In the genomic region with DNA sequence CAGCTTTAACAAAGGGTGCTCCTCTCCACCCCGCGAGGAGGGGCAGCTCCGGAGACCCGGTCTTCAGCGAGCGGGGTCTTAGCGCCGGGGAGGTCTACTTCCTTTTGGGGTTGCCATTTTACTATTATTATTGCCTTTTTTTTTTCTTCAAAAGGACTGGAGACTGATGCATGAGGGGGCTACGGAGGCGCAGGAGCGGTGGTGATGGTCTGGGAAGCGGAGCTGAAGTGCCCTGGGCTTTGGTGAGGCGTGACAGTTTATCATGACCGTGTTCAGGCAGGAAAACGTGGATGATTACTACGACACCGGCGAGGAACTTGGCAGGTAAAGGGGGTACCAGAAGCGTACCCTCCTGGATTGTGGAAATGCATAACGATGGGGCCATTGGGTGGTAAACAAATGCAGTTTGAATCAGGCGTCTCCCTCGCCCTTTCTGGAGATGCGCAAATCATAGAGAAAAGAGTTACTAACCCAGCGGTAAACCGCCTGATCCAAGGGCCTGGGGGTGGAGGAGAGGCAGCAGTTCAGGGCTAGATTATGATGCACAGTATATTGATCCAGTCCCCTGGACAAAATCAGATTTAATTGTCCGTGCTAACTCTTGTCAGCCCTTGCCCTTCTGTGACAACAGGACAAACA, we compare ENCODE assay signal across 9 cellular contexts. TPM values are rescaled to one million over a fixed set of nuclear protein-coding genes. Genes with fewer than 3 reads are reported as not detected.
A peak's percentile ranks its signal among the peaks of the same experiment; 100 is the strongest.
DNase-seq lines count a peak whose midpoint lies in the region; ATAC-seq and TF ChIP-seq lines count a peak whose summit lies in the region.
"Had no signal": no experiment of that assay in that cellular context is flagged by ENCODE, and none has a peak within 500 bp of the region (broad histone marks: within the 10 kb centered on the region; RNA-seq: fewer than 3 reads in every experiment).

No MANE protein-coding gene starts in this region.

- H3K36me3 ChIP-seq in WERI-Rb-1 (peaks cover 5% of the 10 kb centered on the region), spleen (no peaks in the 10 kb centered on the region)

- no peak for TF ChIP-seq POLR2A in spleen (IDR thresholded peaks at IDR 0.05)

- H3K27me3 ChIP-seq in WERI-Rb-1 (ENCODE audit: insufficient read depth, low read depth, severe bottlenecking) (no peaks in the 10 kb centered on the region), spleen (replicated peaks in 1 of 7) (peaks cover 0 to 65% (median 20%) of the 10 kb centered on the region in 7 donors)

- H3K27ac ChIP-seq in WERI-Rb-1, result peak overlapping the region; percentile 85
- H3K27ac ChIP-seq in spleen, result peak overlapping the region in 7 of 8 donors; percentile 54 to 87 (median 79)

- no peaks in the 10 kb centered on the region for H3K36me3 Mint-ChIP-seq in stimulated activated memory B cell treated with anti-CD40 and anti-IgM and Interleukin-4, amounts not matched to agents 10 μg/mL and 1 μg/mL and 100 μg/mL, for 72 hours

- no peak for ATAC-seq in GM18502 (IDR thresholded peaks at IDR 0.05; ENCODE audit: poor library complexity, unreplicated experiment)
- no peak for ATAC-seq in stimulated activated memory B cell treated with anti-CD40 and anti-IgM and Interleukin-4, amounts not matched to agents 10 μg/mL and 1 μg/mL and 100 μg/mL, for 72 hours

- H3K27ac Mint-ChIP-seq in stimulated activated memory B cell treated with anti-CD40 and anti-IgM and Interleukin-4, amounts not matched to agents 10 μg/mL and 1 μg/mL and 100 μg/mL, for 72 hours, result no peak overlapping the region

- DNase-seq in NCI-H1417 (lab: John Stamatoyannopoulos, UW) (peak in 2 of 3 experiments; percentile 52 to 75), NCI-H1417 treated with DMSO at 0.1 percent for 48 hours (lab: John Stamatoyannopoulos, UW) (no peak), WERI-Rb-1 (peak; percentile 37), spleen (no peak), SHP77 treated with DMSO at 0.1 percent for 48 hours (lab: John Stamatoyannopoulos, UW) (no peak)
- DNase-seq: cerebellar nuclear complex had no signal

- peaks cover 0 to 70% (median 24%) of the 10 kb centered on the region in 6 donors for H3K4me1 ChIP-seq in spleen

- intact Hi-C loops in spleen (cut with DNase I; ENCODE audit: low total_unique reads), result no loop called here

- no peak overlapping the region for H3K4me3 Mint-ChIP-seq in stimulated activated memory B cell treated with anti-CD40 and anti-IgM and Interleukin-4, amounts not matched to agents 10 μg/mL and 1 μg/mL and 100 μg/mL, for 72 hours

- H3K9me3 ChIP-seq in WERI-Rb-1 (ENCODE audit: severe bottlenecking) (no peaks in the 10 kb centered on the region), spleen (no peaks in the 10 kb centered on the region)

- H3K9me3 Mint-ChIP-seq in stimulated activated memory B cell treated with anti-CD40 and anti-IgM and Interleukin-4, amounts not matched to agents 10 μg/mL and 1 μg/mL and 100 μg/mL, for 72 hours, result no peaks in the 10 kb centered on the region

- H3K4me3 ChIP-seq in WERI-Rb-1 (ENCODE audit: low read depth, low read length) (peak overlapping the region; percentile 90), iPS-11a (ENCODE audit: low read depth, low read length) (peak overlapping the region; percentile 81), spleen (peak overlapping the region; percentile 37 to 68 (median 48))

- TF ChIP-seq CTCF in WERI-Rb-1 (IDR thresholded peaks at IDR 0.05; ENCODE audit: low read depth, low read length), result no peak
- TF ChIP-seq CTCF in spleen (IDR thresholded peaks at IDR 0.05 in 8 of 11, conservative IDR thresholded peaks at IDR 0.05 in 3 of 11), result no peak

- H3K27me3 Mint-ChIP-seq in stimulated activated memory B cell treated with anti-CD40 and anti-IgM and Interleukin-4, amounts not matched to agents 10 μg/mL and 1 μg/mL and 100 μg/mL, for 72 hours, result peaks cover 44% of the 10 kb centered on the region

- H3K4me1 Mint-ChIP-seq in stimulated activated memory B cell treated with anti-CD40 and anti-IgM and Interleukin-4, amounts not matched to agents 10 μg/mL and 1 μg/mL and 100 μg/mL, for 72 hours, result no peaks in the 10 kb centered on the region

- WGBS in spleen, 5 donors, result 9 to 15% (median 10%) methylated on average over 26 of the region's 26 CpGs

RNA-seq across cellular contexts. Expression of a gene that starts 1.3 kb away (rescaled TPM):
- 100 to 1,000 TPM in 6 of 7 donors, 10 to 100 TPM in 1; 81.9 to 126 (median 110) TPM for total RNA-seq in spleen
- 10 to 100 TPM in 1 of 3 donors, 1 to 10 TPM in 2; 6.4 to 15.4 (median 8.0) TPM for polyA plus RNA-seq in spleen

Comparison
In these comparisons a context has a peak if more than half of its experiments do, and no peak if none do; other contexts are left out.
1. DNase-seq: peak in NCI-H1417 (2 of 3) and WERI-Rb-1 (single experiment); none in NCI-H1417 treated with DMSO at 0.1 percent for 48 hours (single experiment), spleen (single experiment) and SHP77 treated with DMSO at 0.1 percent for 48 hours (single experiment).
2. Peak in every context shown above with its lines, with median percentiles within 50 percentile points of each other: H3K4me3 ChIP-seq.